ENCODE assay signal across 8 cellular contexts in the genomic region with DNA sequence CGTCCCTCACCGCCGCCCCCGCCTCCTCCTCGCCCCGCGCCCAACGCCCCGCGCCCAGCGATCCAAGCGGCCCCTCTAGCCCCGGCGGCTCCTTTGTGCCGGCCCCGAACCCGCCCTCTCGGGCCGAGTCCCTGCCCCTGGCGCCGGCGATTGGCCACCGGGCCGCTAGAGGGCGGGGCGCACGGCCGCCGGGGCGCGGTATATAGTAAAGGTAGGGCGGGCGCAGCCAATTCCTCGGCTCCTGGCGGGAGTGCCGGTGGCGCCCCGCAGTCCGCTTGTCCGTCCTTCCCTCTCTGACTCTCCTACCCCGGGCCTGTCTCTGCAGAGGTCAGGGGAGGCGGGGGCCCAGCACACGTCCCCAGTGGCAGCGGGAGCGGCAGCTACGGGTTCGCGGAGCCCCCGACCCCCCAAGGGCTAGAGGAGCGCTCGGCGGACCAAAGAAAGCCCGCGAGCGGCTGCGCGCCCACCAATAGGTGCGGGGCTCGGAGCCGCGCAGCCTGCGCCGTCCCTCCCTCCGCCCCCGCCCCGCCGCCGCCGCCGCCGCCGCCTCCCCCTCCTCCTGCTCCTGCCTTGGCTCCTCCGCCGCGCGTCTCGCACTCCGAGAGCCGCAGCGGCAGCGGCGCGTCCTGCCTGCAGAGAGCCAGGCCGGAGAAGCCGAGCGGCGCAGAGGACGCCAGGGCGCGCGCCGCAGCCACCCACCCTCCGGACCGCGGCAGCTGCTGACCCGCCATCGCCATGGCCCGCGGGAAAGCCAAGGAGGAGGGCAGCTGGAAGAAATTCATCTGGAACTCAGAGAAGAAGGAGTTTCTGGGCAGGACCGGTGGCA. TPM values are rescaled to one million over a fixed set of nuclear protein-coding genes. Genes with fewer than 3 reads are reported as not detected.
DNase-seq lines count a peak whose midpoint lies in the region; ATAC-seq, FAIRE-seq and TF ChIP-seq lines count a peak whose summit lies in the region.

ATP1B1 (plus strand) TSS at position 596 of the 826 bp plus-strand sequence; CDS start at position 736, 140 bp downstream.

- WGBS in psoas muscle, 3 donors: 0 to 1% (median 0%) methylated on average over 40 to 100 of the region's 100 CpGs

- FAIRE-seq in urothelium cell line (lab: Jason Lieb, UNC): no peak

- H3K27ac ChIP-seq in right atrium auricular region: peak within 1 kb of the TSS; percentile 93 to 96
- peak within 1 kb of the TSS; percentile 96 for H3K27ac ChIP-seq in psoas muscle

- in situ Hi-C loops in GM13977 (cut with MboI; ENCODE audit: low pct_unique_long_range_greater_than_20kb, low sequenced_read_pairs, unreplicated experiment): loop anchor here (25.0 kb wide), 1 partner anchor 469 kb away; no protein-coding TSS in a partner anchor

- peak within 1 kb of the TSS; percentile 73 to 83 for H3K4me3 ChIP-seq in right atrium auricular region
- H3K4me3 ChIP-seq in psoas muscle: peak within 1 kb of the TSS; percentile 100

- H3K27me3 ChIP-seq in right atrium auricular region: no peaks in the 10 kb centered on the region
- H3K27me3 ChIP-seq in psoas muscle (ENCODE audit: insufficient read depth in 3 of 3, low read length in 2 of 3): no peaks in the 10 kb centered on the region

- peak; percentile 82 for ATAC-seq in HG02840 (IDR thresholded peaks at IDR 0.05; ENCODE audit: low FRiP score, unreplicated experiment)
- peak; percentile 74 to 85 (median 80) for ATAC-seq in psoas muscle

- peak; percentile 27 for TF ChIP-seq CTCF in GM13977 (IDR thresholded peaks at IDR 0.05; ENCODE audit: extremely low read depth, insufficient read depth, missing control alignments)
- TF ChIP-seq CTCF in right atrium auricular region (IDR thresholded peaks at IDR 0.05): peak; percentile 75 to 81
- peak; percentile 63 for TF ChIP-seq CTCF in psoas muscle (IDR thresholded peaks at IDR 0.05)

- H3K9me3 ChIP-seq in right atrium auricular region: no peaks in the 10 kb centered on the region
- H3K9me3 ChIP-seq in psoas muscle: no peaks in the 10 kb centered on the region

- H3K4me1 ChIP-seq in right atrium auricular region (peaks cover 0 to 60% of the 10 kb centered on the region in 2 donors), psoas muscle (peaks cover 24% of the 10 kb centered on the region)

- H3K36me3 ChIP-seq in right atrium auricular region: peaks cover under 1% of the 10 kb centered on the region
- H3K36me3 ChIP-seq in psoas muscle (ENCODE audit: insufficient read depth in 1 of 2, low read depth in 1 of 2): peaks cover 0 to 33% of the 10 kb centered on the region in 2 donors

- peak; percentile 97 for DNase-seq in GM13977 (ENCODE audit: low spot score)
- DNase-seq in NCI-H1436 treated with DMSO at 0.1 percent for 48 hours (lab: John Stamatoyannopoulos, UW): peak; percentile 56
- peak; percentile 67 for DNase-seq in amniotic stem cell (lab: John Stamatoyannopoulos, UW)
- peak; percentile 86 for DNase-seq in right atrium auricular region (ENCODE audit: low spot score)
- peak; percentile 89 to 95 for DNase-seq in psoas muscle
- peak; percentile 94 for DNase-seq in urothelium cell line (ENCODE audit: low spot score)

- intact Hi-C loops in T-helper 1 cell treated with Interleukin-12 subunit alpha and Interleukin-12 subunit beta and Interleukin-4 antibody, amounts not matched to agents 30 ng/mL and 1 ng/mL, for 36 hours (cut with micrococcal nuclease): loop anchor here (1.0 to 10.0 kb wide), 20 partner anchors 16 to 1886 kb away; partner anchors contain the start of genes DCAF6, KIFAP3, METTL18 and MPC2
- intact Hi-C loops in psoas muscle (cut with DNase I): loop anchor here (2.0 to 10.0 kb wide), 5 partner anchors 212 to 642 kb away; no protein-coding TSS in a partner anchor

RNA-seq across cellular contexts. Expression of gene ATP1B1, which starts in this region (rescaled TPM):
- 10.4 and 10.9 TPM in 2 replicates for total RNA-seq in T-helper 1 cell treated with Interleukin-12 subunit alpha and Interleukin-12 subunit beta and Interleukin-4 antibody, amounts not matched to agents 30 ng/mL and 1 ng/mL, for 36 hours
- total RNA-seq in right atrium auricular region (100 to 1,000 TPM; 200 to 342 TPM), psoas muscle (1,000 to 10,000 TPM in 2 of 4 donors, 100 to 1,000 TPM in 2; 290 to 1,098 (median 779) TPM)
- 100 to 1,000 TPM; 176 to 263 (median 228) TPM for polyA plus RNA-seq in psoas muscle

Comparison
In these comparisons a context has a peak if more than half of its experiments do, and no peak if none do; other contexts are left out.
1. Peak in every context shown above with its lines: DNase-seq, ATAC-seq, H3K4me3 ChIP-seq and H3K27ac ChIP-seq.
2. RNA of gene ATP1B1 (total RNA-seq): 290 to 1,098 TPM in psoas muscle and 200 to 342 TPM in right atrium auricular region; 10.4 to 10.9 TPM in T-helper 1 cell treated with Interleukin-12 subunit alpha and Interleukin-12 subunit beta and Interleukin-4 antibody, amounts not matched to agents 30 ng/mL and 1 ng/mL, for 36 hours; every median in the first group is over 10 times any median in the second.
3. CTCF ChIP-seq: peak in every context shown above with its lines; median percentile 78 in right atrium auricular region; 63 in psoas muscle; 27 in GM13977.